1 cellular context compared by ENCODE assay signal in genomic region chr15:39438795-39439577, GRCh38.
TF ChIP-seq lines count a peak whose summit lies in the region.

No MANE protein-coding gene starts in this region.

TF ChIP-seq in GM23338, 12 proteins besides CTCF, POLR2A, EP300 and RAD21 (continued from another document):
- TF ChIP-seq REST (IDR thresholded peaks at IDR 0.05; ENCODE audit: unreplicated experiment) (no peak), ETS1 (IDR thresholded peaks at IDR 0.05) (no peak), JUNB (IDR thresholded peaks at IDR 0.05; ENCODE audit: unreplicated experiment) (no peak), ZNF331 (CRISPR knock-in tag; IDR thresholded peaks at IDR 0.05; ENCODE audit: low read depth) (no peak), STAT1 (IDR thresholded peaks at IDR 0.05; ENCODE audit: unreplicated experiment) (no peak), ZNF114 (CRISPR knock-in tag; IDR thresholded peaks at IDR 0.05) (no peak), EZH2phosphoT487 (IDR thresholded peaks at IDR 0.05; ENCODE audit: unreplicated experiment) (no peak), NANOG (IDR thresholded peaks at IDR 0.05; ENCODE audit: borderline replicate concordance) (no peak), CREB1 (CRISPR knock-in tag; IDR thresholded peaks at IDR 0.05; ENCODE audit: low read depth) (no peak), EZH2 (IDR thresholded peaks at IDR 0.05; ENCODE audit: low read depth, unreplicated experiment) (no peak), POLR2AphosphoS5 (IDR thresholded peaks at IDR 0.05; ENCODE audit: low read depth) (no peak)
